Comparison of ENCODE assay signal across 1 cellular context in genomic region chr2:63378589-63378988, GRCh38.
TF ChIP-seq lines count a peak whose summit lies in the region.

No MANE protein-coding gene starts in this region.

TF ChIP-seq in HepG2, 621 proteins besides CTCF, POLR2A, EP300 and RAD21 (continued from another document):
- TF ChIP-seq, protein P1, sequence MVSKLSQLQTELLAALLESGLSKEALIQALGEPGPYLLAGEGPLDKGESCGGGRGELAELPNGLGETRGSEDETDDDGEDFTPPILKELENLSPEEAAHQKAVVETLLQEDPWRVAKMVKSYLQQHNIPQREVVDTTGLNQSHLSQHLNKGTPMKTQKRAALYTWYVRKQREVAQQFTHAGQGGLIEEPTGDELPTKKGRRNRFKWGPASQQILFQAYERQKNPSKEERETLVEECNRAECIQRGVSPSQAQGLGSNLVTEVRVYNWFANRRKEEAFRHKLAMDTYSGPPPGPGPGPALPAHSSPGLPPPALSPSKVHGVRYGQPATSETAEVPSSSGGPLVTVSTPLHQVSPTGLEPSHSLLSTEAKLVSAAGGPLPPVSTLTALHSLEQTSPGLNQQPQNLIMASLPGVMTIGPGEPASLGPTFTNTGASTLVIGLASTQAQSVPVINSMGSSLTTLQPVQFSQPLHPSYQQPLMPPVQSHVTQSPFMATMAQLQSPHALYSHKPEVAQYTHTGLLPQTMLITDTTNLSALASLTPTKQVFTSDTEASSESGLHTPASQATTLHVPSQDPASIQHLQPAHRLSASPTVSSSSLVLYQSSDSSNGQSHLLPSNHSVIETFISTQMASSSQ (IDR thresholded peaks at IDR 0.05; ENCODE audit: low read depth), result no peak
- TF ChIP-seq, protein P1 (CRISPR knock-in tag; IDR thresholded peaks at IDR 0.05; ENCODE audit: borderline replicate concordance), result no peak
- TF ChIP-seq, protein P2, sequence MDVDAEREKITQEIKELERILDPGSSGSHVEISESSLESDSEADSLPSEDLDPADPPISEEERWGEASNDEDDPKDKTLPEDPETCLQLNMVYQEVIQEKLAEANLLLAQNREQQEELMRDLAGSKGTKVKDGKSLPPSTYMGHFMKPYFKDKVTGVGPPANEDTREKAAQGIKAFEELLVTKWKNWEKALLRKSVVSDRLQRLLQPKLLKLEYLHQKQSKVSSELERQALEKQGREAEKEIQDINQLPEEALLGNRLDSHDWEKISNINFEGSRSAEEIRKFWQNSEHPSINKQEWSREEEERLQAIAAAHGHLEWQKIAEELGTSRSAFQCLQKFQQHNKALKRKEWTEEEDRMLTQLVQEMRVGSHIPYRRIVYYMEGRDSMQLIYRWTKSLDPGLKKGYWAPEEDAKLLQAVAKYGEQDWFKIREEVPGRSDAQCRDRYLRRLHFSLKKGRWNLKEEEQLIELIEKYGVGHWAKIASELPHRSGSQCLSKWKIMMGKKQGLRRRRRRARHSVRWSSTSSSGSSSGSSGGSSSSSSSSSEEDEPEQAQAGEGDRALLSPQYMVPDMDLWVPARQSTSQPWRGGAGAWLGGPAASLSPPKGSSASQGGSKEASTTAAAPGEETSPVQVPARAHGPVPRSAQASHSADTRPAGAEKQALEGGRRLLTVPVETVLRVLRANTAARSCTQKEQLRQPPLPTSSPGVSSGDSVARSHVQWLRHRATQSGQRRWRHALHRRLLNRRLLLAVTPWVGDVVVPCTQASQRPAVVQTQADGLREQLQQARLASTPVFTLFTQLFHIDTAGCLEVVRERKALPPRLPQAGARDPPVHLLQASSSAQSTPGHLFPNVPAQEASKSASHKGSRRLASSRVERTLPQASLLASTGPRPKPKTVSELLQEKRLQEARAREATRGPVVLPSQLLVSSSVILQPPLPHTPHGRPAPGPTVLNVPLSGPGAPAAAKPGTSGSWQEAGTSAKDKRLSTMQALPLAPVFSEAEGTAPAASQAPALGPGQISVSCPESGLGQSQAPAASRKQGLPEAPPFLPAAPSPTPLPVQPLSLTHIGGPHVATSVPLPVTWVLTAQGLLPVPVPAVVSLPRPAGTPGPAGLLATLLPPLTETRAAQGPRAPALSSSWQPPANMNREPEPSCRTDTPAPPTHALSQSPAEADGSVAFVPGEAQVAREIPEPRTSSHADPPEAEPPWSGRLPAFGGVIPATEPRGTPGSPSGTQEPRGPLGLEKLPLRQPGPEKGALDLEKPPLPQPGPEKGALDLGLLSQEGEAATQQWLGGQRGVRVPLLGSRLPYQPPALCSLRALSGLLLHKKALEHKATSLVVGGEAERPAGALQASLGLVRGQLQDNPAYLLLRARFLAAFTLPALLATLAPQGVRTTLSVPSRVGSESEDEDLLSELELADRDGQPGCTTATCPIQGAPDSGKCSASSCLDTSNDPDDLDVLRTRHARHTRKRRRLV (CRISPR knock-in tag; IDR thresholded peaks at IDR 0.05), result no peak
- no peak for TF ChIP-seq ZC3H13 (CRISPR knock-in tag; IDR thresholded peaks at IDR 0.05)
- TF ChIP-seq, protein P3, sequence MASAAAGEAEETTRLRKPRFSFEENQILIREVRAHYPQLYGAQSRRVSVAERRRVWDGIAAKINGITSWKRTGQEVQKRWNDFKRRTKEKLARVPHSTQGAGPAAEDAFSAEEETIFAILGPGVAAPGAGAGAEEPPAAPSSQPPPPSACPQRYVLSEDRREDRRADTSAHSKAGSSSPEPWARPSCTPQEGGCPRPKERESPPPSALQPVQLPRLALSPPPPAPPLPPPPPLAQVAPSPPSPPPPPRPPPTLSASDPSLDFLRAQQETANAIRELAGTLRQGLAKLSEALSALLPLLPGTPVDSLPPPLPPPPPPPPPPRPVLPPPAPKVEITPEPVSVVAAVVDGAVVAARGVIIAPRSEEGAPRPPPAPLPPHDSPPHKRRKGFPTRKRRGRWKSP (CRISPR knock-in tag; IDR thresholded peaks at IDR 0.05), result no peak
- TF ChIP-seq ZNF652 (CRISPR knock-in tag; IDR thresholded peaks at IDR 0.05; ENCODE audit: borderline replicate concordance, low read depth), result no peak
- TF ChIP-seq ZBTB44 (CRISPR knock-in tag; IDR thresholded peaks at IDR 0.05), result no peak
- TF ChIP-seq MATR3 (CRISPR knock-in tag; IDR thresholded peaks at IDR 0.05), result no peak
- TF ChIP-seq, protein P4, sequence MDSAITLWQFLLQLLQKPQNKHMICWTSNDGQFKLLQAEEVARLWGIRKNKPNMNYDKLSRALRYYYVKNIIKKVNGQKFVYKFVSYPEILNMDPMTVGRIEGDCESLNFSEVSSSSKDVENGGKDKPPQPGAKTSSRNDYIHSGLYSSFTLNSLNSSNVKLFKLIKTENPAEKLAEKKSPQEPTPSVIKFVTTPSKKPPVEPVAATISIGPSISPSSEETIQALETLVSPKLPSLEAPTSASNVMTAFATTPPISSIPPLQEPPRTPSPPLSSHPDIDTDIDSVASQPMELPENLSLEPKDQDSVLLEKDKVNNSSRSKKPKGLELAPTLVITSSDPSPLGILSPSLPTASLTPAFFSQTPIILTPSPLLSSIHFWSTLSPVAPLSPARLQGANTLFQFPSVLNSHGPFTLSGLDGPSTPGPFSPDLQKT (CRISPR knock-in tag; IDR thresholded peaks at IDR 0.05; ENCODE audit: borderline replicate concordance), result no peak
